9 cellular contexts compared by ENCODE assay signal in genomic region chr12:50056629-50056976, GRCh38. TPM values are rescaled to one million over a fixed set of nuclear protein-coding genes. Genes with fewer than 3 reads are reported as not detected.
DNase-seq lines count a peak whose midpoint lies in the region; ATAC-seq, FAIRE-seq and TF ChIP-seq lines count a peak whose summit lies in the region.
"Had no signal": no experiment of that assay in that cellular context is flagged by ENCODE, and none has a peak within 500 bp of the region (broad histone marks: within the 10 kb centered on the region; RNA-seq: fewer than 3 reads in every experiment).

No MANE protein-coding gene starts in this region.

- H3K4me3 ChIP-seq in BJ (ENCODE audit: low read depth, low read length) = peak overlapping the region; percentile 54
- no peak overlapping the region for H3K4me3 ChIP-seq in mammary epithelial cell (replicated peaks in 1 of 3; ENCODE audit: insufficient read depth in 1 of 3, low read depth in 2 of 3, low read length in 3 of 3)

- peak overlapping the region; percentile 50 to 91 (median 86) for H3K4me3 Mint-ChIP-seq in IgD-negative memory B cell
- H3K4me3 Mint-ChIP-seq in natural killer cell treated with Interleukin-12 subunit alpha and Interleukin-12 subunit beta and Interleukin-15 and Interleukin-18, amount 100 ng/mL, for 72 hours = peak overlapping the region; percentile 96

- no peak overlapping the region for H3K27ac ChIP-seq in mammary epithelial cell (ENCODE audit: insufficient read depth, low read depth, low read length)

- no peak for FAIRE-seq in D721Med (lab: Jason Lieb, UNC)

- intact Hi-C loops in mammary epithelial cell (cut with micrococcal nuclease) = loop anchor here (1.0 to 2.0 kb wide), 4 partner anchors 17 to 280 kb away; no protein-coding TSS in a partner anchor

- POLR2A ChIA-PET in BJ (lab: Charles Lee) = no interaction called here

- in situ Hi-C loops in mammary epithelial cell (cut with MboI; ENCODE audit: low sequenced_read_pairs in 2 of 2) = loop anchor here (5.0 to 25.0 kb wide), 3 partner anchors 89 to 294 kb away; no protein-coding TSS in a partner anchor

- H3K36me3 Mint-ChIP-seq in IgD-negative memory B cell = no peaks in the 10 kb centered on the region
- no peaks in the 10 kb centered on the region for H3K36me3 Mint-ChIP-seq in natural killer cell treated with Interleukin-12 subunit alpha and Interleukin-12 subunit beta and Interleukin-15 and Interleukin-18, amount 100 ng/mL, for 72 hours

- dilution Hi-C loops in mammary epithelial cell (cut with HindIII; ENCODE audit: low sequenced_read_pairs) = loop anchor here (25.0 kb wide), 1 partner anchor 194 kb away; no protein-coding TSS in a partner anchor

- no TSS peak for BruUV-seq in mammary epithelial cell (replicated peaks; lab: Mats Ljungman, UMichigan)

- peaks cover 39% of the 10 kb centered on the region for H3K27me3 Mint-ChIP-seq in IgD-negative memory B cell
- H3K27me3 Mint-ChIP-seq in natural killer cell treated with Interleukin-12 subunit alpha and Interleukin-12 subunit beta and Interleukin-15 and Interleukin-18, amount 100 ng/mL, for 72 hours = peaks cover 41 to 51% of the 10 kb centered on the region in 2 donors

- no peaks in the 10 kb centered on the region for H4K20me1 ChIP-seq in mammary epithelial cell (ENCODE audit: insufficient read depth, low read length)

- H2AFZ ChIP-seq in mammary epithelial cell (ENCODE audit: low read depth, low read length) = peak overlapping the region; percentile 94

- 50% methylated on average over 2 of the region's 3 CpGs for WGBS in mammary epithelial cell (ENCODE audit: low coverage, missing lambda C conversion rate)

- H3K9me3 ChIP-seq in mammary epithelial cell (replicated peaks; ENCODE audit: insufficient read depth, low read length) = no peaks in the 10 kb centered on the region

- H3K36me3 ChIP-seq in BJ (ENCODE audit: control insufficient read depth, insufficient read depth, low read length) = no peaks in the 10 kb centered on the region
- no peaks in the 10 kb centered on the region for H3K36me3 ChIP-seq in mammary epithelial cell (ENCODE audit: insufficient read depth, low read length)

- peak overlapping the region; percentile 93 for H3K4me2 ChIP-seq in mammary epithelial cell (ENCODE audit: insufficient read depth, low read depth, low read length)

- H3K27ac Mint-ChIP-seq in IgD-negative memory B cell = peak overlapping the region in 2 of 3 donors; percentile 2 to 43
- H3K27ac Mint-ChIP-seq in natural killer cell treated with Interleukin-12 subunit alpha and Interleukin-12 subunit beta and Interleukin-15 and Interleukin-18, amount 100 ng/mL, for 72 hours = no peak overlapping the region

- H3K27me3 ChIP-seq in BJ (ENCODE audit: control insufficient read depth, insufficient read depth, low read length) (peaks cover 15% of the 10 kb centered on the region), mammary epithelial cell (ENCODE audit: insufficient read depth, low read length) (peaks cover 3% of the 10 kb centered on the region)

- TF ChIP-seq CTCF in BJ (IDR thresholded peaks at IDR 0.05; ENCODE audit: insufficient read depth, low read depth, low read length) (no peak), mammary epithelial cell (conservative IDR thresholded peaks at IDR 0.05 in 1 of 2, IDR thresholded peaks at IDR 0.05 in 1 of 2; ENCODE audit: extremely low read depth in 1 of 2, insufficient read depth in 1 of 2, low read depth in 1 of 2, low read length in 2 of 2) (no peak), D721Med (IDR thresholded peaks at IDR 0.05; ENCODE audit: insufficient read depth, missing control alignments) (no peak)

- no peaks in the 10 kb centered on the region for H3K79me2 ChIP-seq in mammary epithelial cell (ENCODE audit: insufficient read depth, low read length)

- H3K4me1 Mint-ChIP-seq in IgD-negative memory B cell = peaks cover 8 to 15% (median 14%) of the 10 kb centered on the region in 3 donors
- peaks cover 22 to 27% of the 10 kb centered on the region in 2 donors for H3K4me1 Mint-ChIP-seq in natural killer cell treated with Interleukin-12 subunit alpha and Interleukin-12 subunit beta and Interleukin-15 and Interleukin-18, amount 100 ng/mL, for 72 hours (ENCODE audit: low read depth in 2 of 2)

- peaks cover 11% of the 10 kb centered on the region for H3K4me1 ChIP-seq in mammary epithelial cell (ENCODE audit: insufficient read depth, low read length)

- H3K9ac ChIP-seq in mammary epithelial cell (ENCODE audit: insufficient read depth, low read length) = no peak overlapping the region

- no peaks in the 10 kb centered on the region for H3K9me3 Mint-ChIP-seq in IgD-negative memory B cell
- H3K9me3 Mint-ChIP-seq in natural killer cell treated with Interleukin-12 subunit alpha and Interleukin-12 subunit beta and Interleukin-15 and Interleukin-18, amount 100 ng/mL, for 72 hours = no peaks in the 10 kb centered on the region

- DNase-seq in BJ (ENCODE audit: low read depth) (no peak), mammary epithelial cell (no peak), NCI-H748 treated with DMSO at 0.1 percent for 48 hours (lab: John Stamatoyannopoulos, UW) (no peak), NCI-H69 (lab: John Stamatoyannopoulos, UW) (no peak), D721Med (ENCODE audit: insufficient read length, low spot score) (no peak)
- DNase-seq in natural killer cell treated with Interleukin-12 subunit alpha and Interleukin-12 subunit beta and Interleukin-15 and Interleukin-18, amount 100 ng/mL, for 72 hours (ENCODE audit: low spot score) = no peak
- no peak for DNase-seq in effector CD8-positive, alpha-beta T cell (lab: John Stamatoyannopoulos, UW)

- no peak for ATAC-seq in natural killer cell treated with Interleukin-12 subunit alpha and Interleukin-12 subunit beta and Interleukin-15 and Interleukin-18, amount 100 ng/mL, for 72 hours

- CTCF ChIA-PET in BJ (lab: Yijun Ruan, JAX) = interaction anchor here (0.7 to 10.7 kb wide), 31 partner anchors 9 to 565 kb away, joined by 3 to 301 read pairs (median 5); partner anchors contain the start of genes AQP5, AQP6 and RACGAP1
- CTCF ChIA-PET in mammary epithelial cell (lab: Charles Lee; ENCODE audit: low non-redundant PET) = interaction anchor here (0.6 to 1.5 kb wide), 3 partner anchors 14 to 126 kb away, joined by 3 to 10 read pairs (median 3); no protein-coding TSS in a partner anchor

RNA-seq across cellular contexts. Expression of gene ASIC1, which starts 0.8 kb away (rescaled TPM):
- polyA plus RNA-seq in BJ (2011; rRNA removed) (4.9 and 7.0 TPM in 2 replicates), IgD-negative memory B cell (not detected), mammary epithelial cell (6.4 TPM)
- 6.5 TPM in 2 replicates for polyA minus RNA-seq in BJ (2011; rRNA and poly(A)+ RNA removed)
- 10 to 100 TPM in 1 of 2 donors, 1 to 10 TPM in 1; 3.0 to 10.5 TPM for total RNA-seq in mammary epithelial cell
- polyA minus RNA-seq in mammary epithelial cell = 4.3 TPM
- total RNA-seq in natural killer cell treated with Interleukin-12 subunit alpha and Interleukin-12 subunit beta and Interleukin-15 and Interleukin-18, amount 100 ng/mL, for 72 hours = under 1 TPM in 1 of 2 donors, not detected in 1; 0.17 TPM

RNA-seq across cellular contexts. Expression of gene SMARCD1, which starts 28.5 kb away (rescaled TPM):
- 48.9 and 56.0 TPM in 2 replicates for polyA plus RNA-seq in BJ (2011; rRNA removed)
- 38.7 and 48.3 TPM in 2 replicates for polyA minus RNA-seq in BJ (2011; rRNA and poly(A)+ RNA removed)
- polyA plus RNA-seq in IgD-negative memory B cell = 27.9 TPM
- 100 to 1,000 TPM; 106 to 107 TPM for total RNA-seq in mammary epithelial cell
- polyA plus RNA-seq in mammary epithelial cell = 70.9 TPM
- polyA minus RNA-seq in mammary epithelial cell = 134 TPM
- total RNA-seq in natural killer cell treated with Interleukin-12 subunit alpha and Interleukin-12 subunit beta and Interleukin-15 and Interleukin-18, amount 100 ng/mL, for 72 hours = 100 to 1,000 TPM in 1 of 2 donors, 10 to 100 TPM in 1; 69.5 to 112 TPM

RNA-seq across cellular contexts. Expression of gene RACGAP1, which starts 31.3 kb away (rescaled TPM):
- polyA plus RNA-seq in BJ (2011; rRNA removed) (42.8 and 55.3 TPM in 2 replicates), IgD-negative memory B cell (13.7 TPM), mammary epithelial cell (52.7 TPM)
- polyA minus RNA-seq in BJ (2011; rRNA and poly(A)+ RNA removed) = 66.8 and 88.8 TPM in 2 replicates
- 10 to 100 TPM; 24.2 to 91.8 TPM for total RNA-seq in mammary epithelial cell
- 113 TPM for polyA minus RNA-seq in mammary epithelial cell
- 100 to 1,000 TPM in 1 of 2 donors, 10 to 100 TPM in 1; 72.2 to 107 TPM for total RNA-seq in natural killer cell treated with Interleukin-12 subunit alpha and Interleukin-12 subunit beta and Interleukin-15 and Interleukin-18, amount 100 ng/mL, for 72 hours

RNA-seq across cellular contexts. Expression of gene GPD1, which starts 47.2 kb away (rescaled TPM):
- polyA plus RNA-seq in BJ (2011; rRNA removed) (0.31 and 0.47 TPM in 2 replicates), IgD-negative memory B cell (not detected), mammary epithelial cell (0.40 TPM)
- polyA minus RNA-seq in BJ (2011; rRNA and poly(A)+ RNA removed) = 0.33 TPM in 1 of 2 replicates, not detected in the other
- total RNA-seq in mammary epithelial cell = 1 to 10 TPM in 1 of 2 donors, under 1 TPM in 1; 0.73 to 1.2 TPM
- polyA minus RNA-seq in mammary epithelial cell = not detected
- under 1 TPM; 0.36 TPM for total RNA-seq in natural killer cell treated with Interleukin-12 subunit alpha and Interleukin-12 subunit beta and Interleukin-15 and Interleukin-18, amount 100 ng/mL, for 72 hours
- total RNA-seq: glomerular endothelial cell had no signal

RNA-seq across cellular contexts. Expression of gene COX14, which starts 55.4 kb away (rescaled TPM):
- polyA plus RNA-seq in BJ (2011; rRNA removed) (85.7 and 104 TPM in 2 replicates), IgD-negative memory B cell (224 TPM), mammary epithelial cell (92.3 TPM)
- polyA minus RNA-seq in BJ (2011; rRNA and poly(A)+ RNA removed) = 15.2 and 39.8 TPM in 2 replicates
- total RNA-seq in mammary epithelial cell = 10 to 100 TPM; 38.5 to 51.3 TPM
- 20.8 TPM for polyA minus RNA-seq in mammary epithelial cell
- 10 to 100 TPM; 39.9 to 51.2 TPM for total RNA-seq in natural killer cell treated with Interleukin-12 subunit alpha and Interleukin-12 subunit beta and Interleukin-15 and Interleukin-18, amount 100 ng/mL, for 72 hours

Comparison
In these comparisons a context has a peak if more than half of its experiments do, and no peak if none do; other contexts are left out.
1. H3K27ac Mint-ChIP-seq: peak in IgD-negative memory B cell (2 of 3); none in natural killer cell treated with Interleukin-12 subunit alpha and Interleukin-12 subunit beta and Interleukin-15 and Interleukin-18, amount 100 ng/mL, for 72 hours (0 of 2).